ENCODE assay signal across 8 cellular contexts in the genomic region with DNA sequence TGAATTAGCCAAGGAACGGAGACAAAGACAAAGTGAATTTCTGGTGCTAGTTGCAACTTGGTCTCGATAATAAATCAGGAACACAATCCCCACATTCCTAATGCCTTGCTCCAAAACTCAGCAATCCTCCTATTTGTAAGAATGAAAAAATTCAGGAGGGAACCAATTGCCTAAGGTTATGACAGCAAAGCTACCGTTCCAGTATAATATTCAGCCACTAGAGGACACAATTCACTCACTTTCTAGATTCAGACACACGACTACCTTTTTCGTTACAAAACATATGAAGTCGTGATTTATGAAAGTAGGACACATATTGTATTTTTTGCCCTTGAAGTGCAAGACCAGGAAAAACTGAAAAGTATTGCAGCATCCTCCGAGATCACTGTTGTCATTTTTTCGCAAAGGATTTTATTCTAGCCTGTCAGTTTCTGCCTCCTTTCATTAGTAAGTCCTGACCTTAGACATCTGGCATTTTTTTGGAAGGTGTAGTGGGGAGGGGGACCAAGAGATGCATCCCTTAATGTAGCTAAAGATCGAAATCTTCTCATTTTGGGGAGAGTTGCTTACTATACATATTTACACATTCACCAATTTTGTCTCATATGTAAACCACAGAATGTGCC.
DNase-seq lines count a peak whose midpoint lies in the region; ATAC-seq and FAIRE-seq lines count a peak whose summit lies in the region.

No MANE protein-coding gene starts in this region.

- DNase-seq in COLO829 (ENCODE audit: low spot score): peak; percentile 31
- peak; percentile 14 for DNase-seq in HuH-7.5 (ENCODE audit: low spot score)
- DNase-seq in Right ventricle myocardium superior: no peak
- no peak for DNase-seq in sciatic nerve (ENCODE audit: low spot score)
- DNase-seq in stimulated activated CD4-positive, alpha-beta T cell treated with anti-CD3 and anti-CD28 coated beads, Interleukin-15, amount 100 ng/mL, for 24 hours: no peak
- DNase-seq in GM19238 (ENCODE audit: insufficient read length, low spot score): no peak

- peak; percentile 70 for ATAC-seq in Right ventricle myocardium superior (ENCODE audit: poor library complexity)
- peak; percentile 78 for ATAC-seq in sciatic nerve
- no peak for ATAC-seq in GM18519 (IDR thresholded peaks at IDR 0.05; ENCODE audit: low FRiP score, unreplicated experiment)

- intact Hi-C loops in Right ventricle myocardium superior (cut with DNase I) (no loop called here), sciatic nerve (cut with DNase I) (no loop called here)

- FAIRE-seq in TTC549 (lab: Jason Lieb, UNC): peak; percentile 40

Comparison
In these comparisons a context has a peak if more than half of its experiments do, and no peak if none do; other contexts are left out.
1. DNase-seq: peak in COLO829 (single experiment) and HuH-7.5 (single experiment); none in Right ventricle myocardium superior (single experiment), sciatic nerve (single experiment), stimulated activated CD4-positive, alpha-beta T cell treated with anti-CD3 and anti-CD28 coated beads, Interleukin-15, amount 100 ng/mL, for 24 hours (single experiment) and GM19238 (single experiment).